20 cellular contexts compared by ENCODE assay signal in the genomic region with DNA sequence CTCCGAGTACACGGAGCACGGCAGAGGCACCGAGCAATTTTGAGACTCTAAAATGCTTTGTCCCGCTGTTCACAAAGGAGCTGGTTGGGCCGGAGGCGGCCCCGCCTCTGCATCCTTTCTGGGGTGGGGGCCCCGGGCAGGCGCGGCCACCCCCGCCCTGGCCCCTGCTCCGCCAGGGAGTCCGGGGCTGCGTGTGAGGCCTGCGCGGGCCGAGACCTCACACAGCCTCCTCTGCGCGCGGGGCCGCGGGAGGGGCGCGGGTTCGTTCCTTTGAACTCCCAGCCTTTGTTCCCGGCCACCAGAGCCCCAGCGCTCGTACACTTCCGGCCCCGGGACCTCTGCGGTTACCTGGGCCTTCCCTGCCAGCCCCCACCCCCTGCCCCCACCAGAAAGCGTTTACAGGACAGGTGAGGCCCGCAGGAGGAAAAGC. TPM values are rescaled to one million over a fixed set of nuclear protein-coding genes. Genes with fewer than 3 reads are reported as not detected.
A peak's percentile ranks its signal among the peaks of the same experiment; 100 is the strongest.
DNase-seq lines count a peak whose midpoint lies in the region; ATAC-seq and TF ChIP-seq lines count a peak whose summit lies in the region.
"Had no signal": no experiment of that assay in that cellular context is flagged by ENCODE, and none has a peak within 500 bp of the region (broad histone marks: within the 10 kb centered on the region; RNA-seq: fewer than 3 reads in every experiment).

No MANE protein-coding gene starts in this region.

- peak overlapping the region; percentile 11; the same call in 1 of the 2 replicates for H3K4me3 ChIP-seq in Jurkat, Clone E6-1 (ENCODE audit: low read length)
- H3K4me3 ChIP-seq in iPS-11a (ENCODE audit: low read depth, low read length) (peak overlapping the region; percentile 65), neuronal stem cell (ENCODE audit: low read length in 2 of 2) (peak overlapping the region; percentile 30 to 51)
- H3K4me3 ChIP-seq: MG63, transverse colon had no signal

- no peak overlapping the region for H3K27ac Mint-ChIP-seq in T-cell

- H3K18ac ChIP-seq in neuronal stem cell (ENCODE audit: low read length), result peak overlapping the region; percentile 81

- H2AK5ac ChIP-seq in neuronal stem cell (ENCODE audit: low read depth, low read length), result no peak overlapping the region

- peaks cover 27% of the 10 kb centered on the region in 2 donors for H3K4me1 ChIP-seq in neuronal stem cell (ENCODE audit: control insufficient read depth in 2 of 2, insufficient read depth in 1 of 2, low read depth in 1 of 2, low read length in 2 of 2)

- no peak overlapping the region for H2BK15ac ChIP-seq in neuronal stem cell (ENCODE audit: low read length)

- peak overlapping the region; percentile 94 for H2AFZ ChIP-seq in neuronal stem cell (ENCODE audit: low read length)

- no peak overlapping the region for H2BK12ac ChIP-seq in neuronal stem cell (ENCODE audit: low read length)

- no peak overlapping the region for H3K4me3 Mint-ChIP-seq in T-cell

- no peak overlapping the region for H2BK5ac ChIP-seq in neuronal stem cell (ENCODE audit: low read length)

- no peak overlapping the region for H3K23ac ChIP-seq in neuronal stem cell (ENCODE audit: low read depth, low read length, poor library complexity)

- H3K14ac ChIP-seq in neuronal stem cell (ENCODE audit: low read length), result no peak overlapping the region

- H3K9me3 ChIP-seq in neuronal stem cell (replicated peaks in 1 of 2; ENCODE audit: control insufficient read depth in 2 of 2, insufficient read depth in 1 of 2, low read depth in 1 of 2, low read length in 2 of 2), result no peaks in the 10 kb centered on the region
- H3K9me3 ChIP-seq: MG63, neutrophil, transverse colon had no signal

- ATAC-seq in GM21825 (IDR thresholded peaks at IDR 0.05; ENCODE audit: unreplicated experiment), result no peak
- ATAC-seq in T-cell (replicated peaks in 1 of 4), result no peak
- ATAC-seq: esophagus mucosa, right cardiac atrium had no signal

- DNase-seq in ELF-1 (ENCODE audit: low read depth, low spot score), result peak; percentile 82
- no peak for DNase-seq in Jurkat, Clone E6-1 (ENCODE audit: low read depth, low spot score)
- DNase-seq in neuronal stem cell (ENCODE audit: low spot score), result no peak
- DNase-seq in RPMI8226, result no peak
- no peak for DNase-seq in HEK293T (ENCODE audit: extremely low spot score)
- no peak for DNase-seq in T-cell
- DNase-seq: activated CD4-positive, alpha-beta T cell treated with anti-CD3 and anti-CD28 coated beads for 4 hours; activated effector memory CD4-positive, alpha-beta T cell treated with Interleukin-2 at 50 U/mL for 16 hours; central memory CD4-positive, alpha-beta T cell; MG63; NCI-H1694; right cardiac atrium; stimulated activated naive CD4-positive, alpha-beta T cell treated with Interleukin-2 at 50 U/mL for 16 hours; transverse colon had no signal

- H2BK120ac ChIP-seq in neuronal stem cell (ENCODE audit: low read depth, low read length), result no peak overlapping the region

- H3K27ac ChIP-seq in neuronal stem cell (replicated peaks; ENCODE audit: low read length), result no peak overlapping the region
- H3K27ac ChIP-seq: neutrophil, RWPE1, transverse colon had no signal

- peak overlapping the region; percentile 75 for H3K4me2 ChIP-seq in neuronal stem cell (ENCODE audit: insufficient read depth, low read length, poor library complexity, severe bottlenecking)

- no peaks in the 10 kb centered on the region for H3K9me3 Mint-ChIP-seq in T-cell

- no peak overlapping the region for H4K91ac ChIP-seq in neuronal stem cell (ENCODE audit: low read depth, low read length, poor library complexity)

- H3K36me3 ChIP-seq in neuronal stem cell (replicated peaks in 1 of 2; ENCODE audit: control insufficient read depth in 2 of 2, insufficient read depth in 2 of 2, low read length in 2 of 2), result no peaks in the 10 kb centered on the region
- H3K36me3 ChIP-seq: MG63, neutrophil, transverse colon had no signal

- peaks cover 6 to 14% (median 11%) of the 10 kb centered on the region in 3 donors for H3K4me1 Mint-ChIP-seq in T-cell

- no CpG with 5 or more reads among the region's 34 CpGs for WGBS in neuronal stem cell (ENCODE audit: extremely low coverage in 2 of 2, insufficient read length in 2 of 2, insufficient replicate concordance in 1 of 2), 2 donors

- peaks cover 41 to 67% of the 10 kb centered on the region in 2 donors for H3K27me3 Mint-ChIP-seq in T-cell

- peaks cover 12 to 71% (median 47%) of the 10 kb centered on the region in 3 experiments for H3K27me3 ChIP-seq in neuronal stem cell (ENCODE audit: control insufficient read depth in 3 of 3, insufficient read depth in 3 of 3, low read depth in 1 of 3, low read length in 3 of 3)

- no peak overlapping the region for H4K8ac ChIP-seq in neuronal stem cell (ENCODE audit: low read depth, low read length)

- no peak overlapping the region for H3K4ac ChIP-seq in neuronal stem cell (ENCODE audit: low read length)

- H3K9ac ChIP-seq in neuronal stem cell (ENCODE audit: low read depth, low read length, poor library complexity), result peak overlapping the region; percentile 54

- H3K79me1 ChIP-seq in neuronal stem cell (ENCODE audit: low read depth, low read length), result no peaks in the 10 kb centered on the region

- no peaks in the 10 kb centered on the region for H3K36me3 Mint-ChIP-seq in T-cell

- POLR2A ChIA-PET in HEK293T (lab: Yijun Ruan, JAX), result no interaction called here
- POLR2A ChIA-PET in T-cell (lab: Charles Lee), result no interaction called here

- CTCF ChIA-PET in HEK293T (lab: Yijun Ruan, JAX) (no interaction called here), T-cell (lab: Charles Lee) (no interaction called here)

TF ChIP-seq in HEK293T, 16 proteins besides CTCF, POLR2A, EP300 and RAD21:
- no peak for TF ChIP-seq FOXM1 (IDR thresholded peaks at IDR 0.05; ENCODE audit: borderline replicate concordance)
- TF ChIP-seq BHLHE40 (IDR thresholded peaks at IDR 0.05; ENCODE audit: borderline replicate concordance), result no peak
- TF ChIP-seq SP1 (IDR thresholded peaks at IDR 0.05), result no peak
- TF ChIP-seq ZNF384 (IDR thresholded peaks at IDR 0.05), result no peak
- no peak for TF ChIP-seq LEF1 (IDR thresholded peaks at IDR 0.05; ENCODE audit: borderline replicate concordance)
- TF ChIP-seq TARDBP (IDR thresholded peaks at IDR 0.05), result no peak
- no peak for TF ChIP-seq CTBP1 (IDR thresholded peaks at IDR 0.05; ENCODE audit: borderline replicate concordance)
- TF ChIP-seq PKNOX1 (IDR thresholded peaks at IDR 0.05), result no peak
- TF ChIP-seq ARNT (IDR thresholded peaks at IDR 0.05), result no peak
- TF ChIP-seq SUZ12 (IDR thresholded peaks at IDR 0.05), result no peak
- TF ChIP-seq NFRKB (IDR thresholded peaks at IDR 0.05), result no peak
- TF ChIP-seq FOXK2 (IDR thresholded peaks at IDR 0.05), result no peak
- no peak for TF ChIP-seq FOXA1 (IDR thresholded peaks at IDR 0.05)
- no peak for TF ChIP-seq HDGF (IDR thresholded peaks at IDR 0.05; ENCODE audit: borderline replicate concordance)
- no peak for TF ChIP-seq ELF4 (IDR thresholded peaks at IDR 0.05)
- TF ChIP-seq L3MBTL2 (conservative IDR thresholded peaks at IDR 0.05), result no peak

RNA-seq across cellular contexts. Expression of gene FGF19, which starts 1.6 kb away (rescaled TPM):
- polyA plus RNA-seq in Jurkat, Clone E6-1 (2012; ENCODE audit: insufficient read depth, insufficient read length), result not detected
- polyA plus RNA-seq in neuronal stem cell (2013, experiment 1 of 2), result 0.20 TPM
- polyA plus RNA-seq in neuronal stem cell (2013, experiment 2 of 2), result 0.15 TPM
- under 1 TPM in 1 of 5 donors, not detected in 4; 0.09 TPM for total RNA-seq in T-cell
- total RNA-seq: esophagus mucosa, mesenteric fat pad, right cardiac atrium, transverse colon had no signal
- polyA plus RNA-seq: right cardiac atrium had no signal

RNA-seq across cellular contexts. Expression of gene LTO1, which starts 27.1 kb away (rescaled TPM):
- 19.2 TPM for polyA plus RNA-seq in Jurkat, Clone E6-1 (2012; ENCODE audit: insufficient read depth, insufficient read length)
- 13.6 TPM for polyA plus RNA-seq in neuronal stem cell (2013, experiment 1 of 2)
- polyA plus RNA-seq in neuronal stem cell (2013, experiment 2 of 2), result 13.3 TPM
- 10 to 100 TPM; 31.8 to 64.2 (median 57.4) TPM for total RNA-seq in T-cell

Comparison
In these comparisons a context has a peak if more than half of its experiments do, and no peak if none do; other contexts are left out.
1. H3K4me3 ChIP-seq: peak in every context shown above with its lines; median percentile 65 in iPS-11a; 40 in neuronal stem cell; 11 in Jurkat, Clone E6-1.